8 cellular contexts compared by ENCODE assay signal in genomic region chr16:56519459-56520250, GRCh38. TPM values are rescaled to one million over a fixed set of nuclear protein-coding genes. Genes with fewer than 3 reads are reported as not detected.
DNase-seq lines count a peak whose midpoint lies in the region; ATAC-seq and TF ChIP-seq lines count a peak whose summit lies in the region.

A gene with protein sequence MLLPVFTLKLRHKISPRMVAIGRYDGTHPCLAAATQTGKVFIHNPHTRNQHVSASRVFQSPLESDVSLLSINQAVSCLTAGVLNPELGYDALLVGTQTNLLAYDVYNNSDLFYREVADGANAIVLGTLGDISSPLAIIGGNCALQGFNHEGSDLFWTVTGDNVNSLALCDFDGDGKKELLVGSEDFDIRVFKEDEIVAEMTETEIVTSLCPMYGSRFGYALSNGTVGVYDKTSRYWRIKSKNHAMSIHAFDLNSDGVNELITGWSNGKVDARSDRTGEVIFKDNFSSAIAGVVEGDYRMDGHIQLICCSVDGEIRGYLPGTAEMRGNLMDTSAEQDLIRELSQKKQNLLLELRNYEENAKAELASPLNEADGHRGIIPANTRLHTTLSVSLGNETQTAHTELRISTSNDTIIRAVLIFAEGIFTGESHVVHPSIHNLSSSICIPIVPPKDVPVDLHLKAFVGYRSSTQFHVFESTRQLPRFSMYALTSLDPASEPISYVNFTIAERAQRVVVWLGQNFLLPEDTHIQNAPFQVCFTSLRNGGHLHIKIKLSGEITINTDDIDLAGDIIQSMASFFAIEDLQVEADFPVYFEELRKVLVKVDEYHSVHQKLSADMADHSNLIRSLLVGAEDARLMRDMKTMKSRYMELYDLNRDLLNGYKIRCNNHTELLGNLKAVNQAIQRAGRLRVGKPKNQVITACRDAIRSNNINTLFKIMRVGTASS (minus strand): TSS chr16:56520024. CDS start chr16:56519862, 162 bp downstream.

- no peaks in the 10 kb centered on the region for H3K36me3 ChIP-seq in HUES64 (ENCODE audit: insufficient read depth, low read length)
- no peaks in the 10 kb centered on the region for H3K36me3 ChIP-seq in OCI-LY3 (replicated peaks; ENCODE audit: low read depth, low read length)

- H3K27ac ChIP-seq in HUES64 (ENCODE audit: low read depth, low read length): peak within 1 kb of the TSS; percentile 51; the same call in 1 of the 2 replicates
- H3K27ac ChIP-seq in OCI-LY3 (ENCODE audit: low read length): peak within 1 kb of the TSS; percentile 48

- peak; percentile 95 for DNase-seq in DMS 273 (lab: John Stamatoyannopoulos, UW; ENCODE audit: unreplicated experiment)
- peak; percentile 91 for DNase-seq in activated T-cell treated with anti-CD3 and anti-CD28 coated beads for 24 hours (ENCODE audit: low read depth)
- peak; percentile 89 for DNase-seq in epidermal melanocyte (ENCODE audit: insufficient read length, low spot score)
- peak; percentile 92 for DNase-seq in middle frontal gyrus (ENCODE audit: extremely low spot score, low spot score)
- peak; percentile 84 for DNase-seq in stimulated activated CD8-positive, alpha-beta memory T cell treated with anti-CD3 and anti-CD28 coated beads, Interleukin-2, amount 100 ng/mL, for 1 hour (ENCODE audit: low read depth in 2 of 2)

- H3K4me3 ChIP-seq in HUES64 (ENCODE audit: low read length) (peak within 1 kb of the TSS; percentile 94), OCI-LY3 (ENCODE audit: low read length) (peak within 1 kb of the TSS; percentile 89)

- no peaks in the 10 kb centered on the region for H3K9me3 ChIP-seq in HUES64 (ENCODE audit: insufficient read depth, low read depth, low read length)
- H3K9me3 ChIP-seq in OCI-LY3 (ENCODE audit: insufficient read depth, low read length): no peaks in the 10 kb centered on the region

- H3K79me2 ChIP-seq in OCI-LY3 (ENCODE audit: low read length): no peaks in the 10 kb centered on the region

- H3K4me1 ChIP-seq in HUES64 (ENCODE audit: insufficient read depth, low read length) (0 out of 2 replicates have a peak, but pooled peaks cover 5% of the 10 kb centered on the region), OCI-LY3 (ENCODE audit: low read length) (peaks cover 8% of the 10 kb centered on the region)

- H3K27me3 ChIP-seq in HUES64 (ENCODE audit: insufficient read depth, low read length) (no peaks in the 10 kb centered on the region), OCI-LY3 (ENCODE audit: low read depth, low read length) (no peaks in the 10 kb centered on the region)

- H3K9ac ChIP-seq in HUES64 (ENCODE audit: low read depth, low read length) (peak within 1 kb of the TSS; percentile 64), OCI-LY3 (ENCODE audit: low read length) (peak within 1 kb of the TSS; percentile 78)

- peak within 1 kb of the TSS; percentile 97 for H2AFZ ChIP-seq in OCI-LY3 (ENCODE audit: low read depth, low read length)

- WGBS in HUES64: under 1% methylated on average over 65 of the region's 65 CpGs

- ATAC-seq in GM21515 (IDR thresholded peaks at IDR 0.05; ENCODE audit: unreplicated experiment): peak; percentile 86

- H4K20me1 ChIP-seq in OCI-LY3 (ENCODE audit: insufficient read depth, low read length): no peaks in the 10 kb centered on the region

- no peak for TF ChIP-seq CTCF in OCI-LY3 (IDR thresholded peaks at IDR 0.05; ENCODE audit: low read depth, low read length)

- H3K4me2 ChIP-seq in OCI-LY3 (ENCODE audit: low read length): peak within 1 kb of the TSS; percentile 86

RNA-seq across cellular contexts. Expression of the gene that starts here (rescaled TPM):
- polyA plus RNA-seq in HUES64 (2013, experiment 1 of 2): 14.4 TPM
- polyA plus RNA-seq in HUES64 (2013, experiment 2 of 2): 33.5 TPM

Comparison
In these comparisons a context has a peak if more than half of its experiments do, and no peak if none do; other contexts are left out.
1. Peak in every context shown above with its lines: DNase-seq, ATAC-seq, H3K4me3 ChIP-seq and H3K27ac ChIP-seq.